20 cellular contexts compared by ENCODE assay signal in genomic region chr7:157464111-157464970, GRCh38.
DNase-seq lines count a peak whose midpoint lies in the region; ATAC-seq and TF ChIP-seq lines count a peak whose summit lies in the region.
"Had no signal": no experiment of that assay in that cellular context is flagged by ENCODE, and none has a peak within 500 bp of the region (broad histone marks: within the 10 kb centered on the region; RNA-seq: fewer than 3 reads in every experiment).

No MANE protein-coding gene starts in this region.

- TF ChIP-seq CTCF in glutamatergic neuron (IDR thresholded peaks at IDR 0.05; ENCODE audit: partially characterized antibody, unreplicated experiment): no peak

- peak overlapping the region; percentile 57 for H2AFZ ChIP-seq in neuronal stem cell (ENCODE audit: low read length)
- H2AFZ ChIP-seq: PC-9 had no signal

- H2BK12ac ChIP-seq in neuronal stem cell (ENCODE audit: low read length): peak overlapping the region; percentile 80

- peaks cover 3% of the 10 kb centered on the region for H3K9me3 Mint-ChIP-seq in glutamatergic neuron (ENCODE audit: unreplicated experiment)
- H3K9me3 Mint-ChIP-seq: activated CD4-positive, alpha-beta T cell treated with anti-CD3 and anti-CD28 coated beads, Interleukin-2, amount 10 ng/mL, durations not matched to agents 7 days and 5 days; activated T-helper 2 cell treated with anti-CD3 and anti-CD28 coated beads, Interferon-gamma antibody, Interleukin-2, Interleukin-4, amounts not matched to agents 10 μg/mL and 5 μg/mL and 100 μg/mL, durations not matched to agents 14 hours and 24 hours and 36 hours had no signal

- H3K14ac ChIP-seq in neuronal stem cell (ENCODE audit: low read length): peak overlapping the region; percentile 75

- no peak overlapping the region for H3K9ac ChIP-seq in neuronal stem cell (ENCODE audit: low read depth, low read length, poor library complexity)
- H3K9ac ChIP-seq: BLaER1 treated with 17β-estradiol and CSF1 and Interleukin-3, amounts not matched to agents 10 nM and 100 nM had no signal

- peak overlapping the region; percentile 64 for H2BK120ac ChIP-seq in neuronal stem cell (ENCODE audit: low read depth, low read length)

- no peak for ATAC-seq in HG03196 (IDR thresholded peaks at IDR 0.05; ENCODE audit: unreplicated experiment)
- ATAC-seq: foreskin keratinocyte had no signal

- H3K4me3 Mint-ChIP-seq in glutamatergic neuron (ENCODE audit: unreplicated experiment): peak overlapping the region; percentile 49
- H3K4me3 Mint-ChIP-seq: activated CD4-positive, alpha-beta T cell treated with anti-CD3 and anti-CD28 coated beads, Interleukin-2, amount 10 ng/mL, durations not matched to agents 7 days and 5 days; memory B cell had no signal

- peaks cover 19 to 55% of the 10 kb centered on the region in 2 donors for H3K4me1 ChIP-seq in neuronal stem cell (ENCODE audit: control insufficient read depth in 2 of 2, insufficient read depth in 1 of 2, low read depth in 1 of 2, low read length in 2 of 2)
- H3K4me1 ChIP-seq: foreskin keratinocyte, thyroid gland had no signal

- H3K4me2 ChIP-seq in neuronal stem cell (ENCODE audit: insufficient read depth, low read length, poor library complexity, severe bottlenecking): no peak overlapping the region
- H3K4me2 ChIP-seq: PC-9 had no signal

- H3K27ac ChIP-seq in neuronal stem cell (replicated peaks; ENCODE audit: low read length): no peak overlapping the region
- H3K27ac ChIP-seq: 22Rv1; BLaER1 treated with 17β-estradiol and CSF1 and Interleukin-3, amounts not matched to agents 10 nM and 100 nM; foreskin keratinocyte; PC-9; thyroid gland had no signal

- H2AK5ac ChIP-seq in neuronal stem cell (ENCODE audit: low read depth, low read length): peak overlapping the region; percentile 96

- H3K27me3 ChIP-seq in H7 (ENCODE audit: control insufficient read depth, insufficient read depth, low read length): no peaks in the 10 kb centered on the region; the same call in 1 of the 2 replicates
- no peaks in the 10 kb centered on the region for H3K27me3 ChIP-seq in neuronal stem cell (ENCODE audit: control insufficient read depth in 3 of 3, insufficient read depth in 3 of 3, low read depth in 1 of 3, low read length in 3 of 3)
- H3K27me3 ChIP-seq: BLaER1 treated with 17β-estradiol and CSF1 and Interleukin-3, amounts not matched to agents 10 nM and 100 nM; thyroid gland had no signal

- H4K91ac ChIP-seq in neuronal stem cell (ENCODE audit: low read depth, low read length, poor library complexity): no peak overlapping the region

- no peaks in the 10 kb centered on the region for H3K79me1 ChIP-seq in neuronal stem cell (ENCODE audit: low read depth, low read length)

- peaks cover 0 to 8% of the 10 kb centered on the region in 2 donors for H3K9me3 ChIP-seq in neuronal stem cell (replicated peaks in 1 of 2; ENCODE audit: control insufficient read depth in 2 of 2, insufficient read depth in 1 of 2, low read depth in 1 of 2, low read length in 2 of 2)
- H3K9me3 ChIP-seq: BLaER1 treated with 17β-estradiol and CSF1 and Interleukin-3, amounts not matched to agents 10 nM and 100 nM; thyroid gland had no signal

- H3K36me3 Mint-ChIP-seq in glutamatergic neuron (ENCODE audit: unreplicated experiment): no peaks in the 10 kb centered on the region

- H2BK15ac ChIP-seq in neuronal stem cell (ENCODE audit: low read length): no peak overlapping the region

- H3K27me3 Mint-ChIP-seq in glutamatergic neuron (ENCODE audit: unreplicated experiment): peaks cover 7% of the 10 kb centered on the region

- WGBS in neuronal stem cell (ENCODE audit: extremely low coverage in 2 of 2, insufficient read length in 2 of 2, insufficient replicate concordance in 1 of 2), 2 donors: no CpG with 5 or more reads among the region's 15 CpGs

- DNase-seq in DMS 273 (lab: John Stamatoyannopoulos, UW; ENCODE audit: unreplicated experiment) (peak; percentile 71), DMS 273 treated with DMSO at 0.1 percent for 48 hours (lab: John Stamatoyannopoulos, UW) (no peak), H7 (peak; percentile 77), glutamatergic neuron (peak; percentile 55), neuronal stem cell (ENCODE audit: low spot score) (no peak), iPS-NIHi11 (ENCODE audit: low spot score) (no peak), GM03348 (ENCODE audit: low spot score) (no peak)
- DNase-seq: activated CD4-positive, alpha-beta T cell treated with anti-CD3 and anti-CD28 coated beads, Interleukin-2, amount 10 ng/mL, durations not matched to agents 7 days and 5 days; foreskin keratinocyte; NCI-H1694; NCI-H510A; occipital lobe; PC-9; stimulated activated CD4-positive, alpha-beta T cell treated with anti-CD3 and anti-CD28 coated beads, Interleukin-4, amount 100 ng/mL, for 4 hours; thyroid gland had no signal

- H3K18ac ChIP-seq in neuronal stem cell (ENCODE audit: low read length): peak overlapping the region; percentile 29

- peak overlapping the region; percentile 55 for H3K27ac Mint-ChIP-seq in glutamatergic neuron (ENCODE audit: unreplicated experiment)
- H3K27ac Mint-ChIP-seq: activated CD4-positive, alpha-beta T cell treated with anti-CD3 and anti-CD28 coated beads, Interleukin-2, amount 10 ng/mL, durations not matched to agents 7 days and 5 days; activated T-helper 2 cell treated with anti-CD3 and anti-CD28 coated beads, Interferon-gamma antibody, Interleukin-2, Interleukin-4, amounts not matched to agents 10 μg/mL and 5 μg/mL and 100 μg/mL, durations not matched to agents 14 hours and 24 hours and 36 hours; memory B cell had no signal

- H4K8ac ChIP-seq in neuronal stem cell (ENCODE audit: low read depth, low read length): no peak overlapping the region

- H2BK5ac ChIP-seq in neuronal stem cell (ENCODE audit: low read length): peak overlapping the region; percentile 27

- H3K23ac ChIP-seq in neuronal stem cell (ENCODE audit: low read depth, low read length, poor library complexity): peak overlapping the region; percentile 61

- H3K4me3 ChIP-seq in H7 (ENCODE audit: insufficient read depth, low read depth, low read length) (no peak overlapping the region), neuronal stem cell (ENCODE audit: low read length in 2 of 2) (peak overlapping the region in 1 of 2 donors; percentile 41)
- H3K4me3 ChIP-seq: BLaER1 treated with 17β-estradiol and CSF1 and Interleukin-3, amounts not matched to agents 10 nM and 100 nM; PC-9; thyroid gland had no signal

- H3K4me1 Mint-ChIP-seq in glutamatergic neuron (ENCODE audit: low read depth, unreplicated experiment): peaks cover 16% of the 10 kb centered on the region

- no peaks in the 10 kb centered on the region for H3K36me3 ChIP-seq in H7 (replicated peaks; ENCODE audit: control insufficient read depth, insufficient read depth, low read length)
- H3K36me3 ChIP-seq in neuronal stem cell (replicated peaks in 1 of 2; ENCODE audit: control insufficient read depth in 2 of 2, insufficient read depth in 2 of 2, low read length in 2 of 2): no peaks in the 10 kb centered on the region
- H3K36me3 ChIP-seq: BLaER1 treated with 17β-estradiol and CSF1 and Interleukin-3, amounts not matched to agents 10 nM and 100 nM; thyroid gland had no signal

- H3K4ac ChIP-seq in neuronal stem cell (ENCODE audit: low read length): no peak overlapping the region

Comparison
In these comparisons a context has a peak if more than half of its experiments do, and no peak if none do; other contexts are left out.
1. DNase-seq: peak in DMS 273 (single experiment), H7 (single experiment) and glutamatergic neuron (single experiment); none in DMS 273 treated with DMSO at 0.1 percent for 48 hours (single experiment), neuronal stem cell (single experiment), iPS-NIHi11 (single experiment) and GM03348 (single experiment).